ENCODE assay signal across 8 cellular contexts in genomic region chr5:131164931-131165727, GRCh38. TPM values are rescaled to one million over a fixed set of nuclear protein-coding genes. Genes with fewer than 3 reads are reported as not detected.
DNase-seq lines count a peak whose midpoint lies in the region; ATAC-seq and TF ChIP-seq lines count a peak whose summit lies in the region.

Gene HINT1 (minus strand): TSS chr5:131165256. CDS start chr5:131165205, 51 bp downstream.

- H3K27ac Mint-ChIP-seq in dendritic cell treated with granulocyte-macrophage colony-stimulating factor and Interleukin-4, amounts not matched to agents 40 ng/mL and 50 ng/mL, for 4 days, result peak within 1 kb of the TSS; percentile 94

- H3K9me3 ChIP-seq in liver (ENCODE audit: control insufficient read depth in 4 of 4, low read length in 3 of 4), result no peaks in the 10 kb centered on the region

- peaks cover 2 to 36% (median 22%) of the 10 kb centered on the region in 4 donors for H3K4me1 ChIP-seq in liver (ENCODE audit: control insufficient read depth in 4 of 4, insufficient read depth in 4 of 4, low read length in 3 of 4)

- 1% methylated on average over 49 of the region's 49 CpGs for WGBS in liver

- TF ChIP-seq RAD21 in liver (IDR thresholded peaks at IDR 0.05), result peak; percentile 37 to 61

- TF ChIP-seq CTCF in C4-2B (conservative IDR thresholded peaks at IDR 0.05), result peak; percentile 30
- TF ChIP-seq CTCF in liver (IDR thresholded peaks at IDR 0.05; ENCODE audit: low read depth, low read length, missing input control), result no peak

- H3K9me3 Mint-ChIP-seq in dendritic cell treated with granulocyte-macrophage colony-stimulating factor and Interleukin-4, amounts not matched to agents 40 ng/mL and 50 ng/mL, for 4 days, result no peaks in the 10 kb centered on the region

- H3K4me3 Mint-ChIP-seq in dendritic cell treated with granulocyte-macrophage colony-stimulating factor and Interleukin-4, amounts not matched to agents 40 ng/mL and 50 ng/mL, for 4 days, result peak within 1 kb of the TSS; percentile 87

- no peaks in the 10 kb centered on the region for H3K27me3 Mint-ChIP-seq in dendritic cell treated with granulocyte-macrophage colony-stimulating factor and Interleukin-4, amounts not matched to agents 40 ng/mL and 50 ng/mL, for 4 days

- DNase-seq in NCI-H69 (lab: John Stamatoyannopoulos, UW), result peak; percentile 97
- peak; percentile 83 to 91 for DNase-seq in activated CD4-positive, alpha-beta T cell treated with anti-CD3 and anti-CD28 coated beads, Interleukin-2, amount 50 U/mL, for 24 hours (ENCODE audit: low read depth in 1 of 2, low spot score in 1 of 2)
- peak; percentile 91 to 94 for DNase-seq in stimulated activated CD4-positive, alpha-beta T cell treated with anti-CD3 and anti-CD28 coated beads, Interleukin-4, amount 100 ng/mL, for 4 hours

- peaks cover 2 to 23% (median 13%) of the 10 kb centered on the region in 4 donors for H3K36me3 ChIP-seq in liver (ENCODE audit: control insufficient read depth in 4 of 4, insufficient read depth in 3 of 4, low read depth in 1 of 4, low read length in 3 of 4)

- peak within 1 kb of the TSS; percentile 83 to 92 (median 90) for H3K4me3 ChIP-seq in liver (ENCODE audit: low read depth in 1 of 3, low read length in 3 of 3)

- H3K27ac ChIP-seq in C4-2B, result peak within 1 kb of the TSS; percentile 99
- peak within 1 kb of the TSS; percentile 91 to 97 for H3K27ac ChIP-seq in liver (ENCODE audit: low read depth in 1 of 2, low read length in 2 of 2)

- no peaks in the 10 kb centered on the region for H3K27me3 ChIP-seq in liver (ENCODE audit: control insufficient read depth in 4 of 4, insufficient read depth in 4 of 4, low read length in 3 of 4)

- ATAC-seq in GM19351 (IDR thresholded peaks at IDR 0.05; ENCODE audit: unreplicated experiment), result peak; percentile 78
- ATAC-seq in HG03521 (IDR thresholded peaks at IDR 0.05; ENCODE audit: unreplicated experiment), result peak; percentile 82

- intact Hi-C loops in dendritic cell treated with granulocyte-macrophage colony-stimulating factor and Interleukin-4, amounts not matched to agents 40 ng/mL and 50 ng/mL, for 4 days (cut with micrococcal nuclease), result loop anchor here (2.0 to 10.0 kb wide), 4 partner anchors 57 to 630 kb away; partner anchors contain the start of gene FNIP1

- peaks cover 39% of the 10 kb centered on the region for H3K36me3 Mint-ChIP-seq in dendritic cell treated with granulocyte-macrophage colony-stimulating factor and Interleukin-4, amounts not matched to agents 40 ng/mL and 50 ng/mL, for 4 days (ENCODE audit: low read depth)

- peak within 1 kb of the TSS; percentile 95 to 99 for H3K9ac ChIP-seq in liver (ENCODE audit: low read depth in 1 of 2, low read length in 2 of 2)

- H3K4me1 Mint-ChIP-seq in dendritic cell treated with granulocyte-macrophage colony-stimulating factor and Interleukin-4, amounts not matched to agents 40 ng/mL and 50 ng/mL, for 4 days (ENCODE audit: low read depth), result peaks cover 28% of the 10 kb centered on the region

TF ChIP-seq in liver, 16 proteins besides CTCF, POLR2A, EP300 and RAD21:
- TF ChIP-seq NR2F2 (IDR thresholded peaks at IDR 0.05) (no peak), ATF3 (IDR thresholded peaks at IDR 0.05) (no peak), MAX (IDR thresholded peaks at IDR 0.05) (no peak), YY1 (IDR thresholded peaks at IDR 0.05) (peak; percentile 74), TAF1 (conservative IDR thresholded peaks at IDR 0.05) (peak; percentile 43), ZBTB33 (IDR thresholded peaks at IDR 0.05) (no peak), GABPA (IDR thresholded peaks at IDR 0.05 in 1 of 2, conservative IDR thresholded peaks at IDR 0.05 in 1 of 2) (no peak), HNF4G (IDR thresholded peaks at IDR 0.05) (no peak), FOXA1 (IDR thresholded peaks at IDR 0.05) (no peak), HNF4A (conservative IDR thresholded peaks at IDR 0.05) (peak in 1 of 2 donors; percentile 8), RXRA (IDR thresholded peaks at IDR 0.05) (no peak), EGR1 (IDR thresholded peaks at IDR 0.05; ENCODE audit: low read depth in 2 of 2) (no peak), FOXA2 (IDR thresholded peaks at IDR 0.05) (no peak), SP1 (IDR thresholded peaks at IDR 0.05) (no peak), REST (IDR thresholded peaks at IDR 0.05) (peak; percentile 88), JUND (IDR thresholded peaks at IDR 0.05) (no peak)

RNA-seq across cellular contexts. Expression of gene HINT1, which starts in this region (rescaled TPM):
- total RNA-seq in liver, result 100 to 1,000 TPM; 112 to 265 TPM
- polyA plus RNA-seq in liver, result 100 to 1,000 TPM; 364 to 902 TPM

Comparison
In these comparisons a context has a peak if more than half of its experiments do, and no peak if none do; other contexts are left out.
1. Peak in every context shown above with its lines: DNase-seq, ATAC-seq, H3K4me3 ChIP-seq and H3K27ac ChIP-seq.